ENCODE assay signal across 17 cellular contexts in the genomic region with DNA sequence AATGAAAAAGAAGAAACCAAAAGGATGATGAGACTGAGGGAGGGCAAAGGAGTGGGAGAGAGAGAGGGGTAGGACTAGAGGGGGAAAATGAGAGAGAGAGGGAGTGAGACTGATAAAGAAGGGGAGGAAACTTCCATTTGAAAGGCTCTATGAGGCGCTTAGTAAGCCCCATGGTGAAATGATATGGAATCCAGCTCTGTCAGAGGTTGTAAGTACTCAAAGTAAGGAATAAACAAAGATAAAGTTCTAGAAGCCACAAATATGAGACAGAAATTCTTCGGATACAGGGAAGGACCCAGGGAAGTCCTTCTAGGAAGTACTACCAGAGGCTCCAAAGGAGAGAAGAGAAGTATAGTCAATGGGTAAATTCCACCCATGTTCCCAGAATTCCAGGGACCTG. TPM values are rescaled to one million over a fixed set of nuclear protein-coding genes. Genes with fewer than 3 reads are reported as not detected.
A peak's percentile ranks its signal among the peaks of the same experiment; 100 is the strongest.
DNase-seq lines count a peak whose midpoint lies in the region; ATAC-seq and TF ChIP-seq lines count a peak whose summit lies in the region.
"Had no signal": no experiment of that assay in that cellular context is flagged by ENCODE, and none has a peak within 500 bp of the region (broad histone marks: within the 10 kb centered on the region; RNA-seq: fewer than 3 reads in every experiment).

No MANE protein-coding gene starts in this region.

- H3K9ac ChIP-seq in fibroblast of lung (ENCODE audit: insufficient read depth, low read length), result no peak overlapping the region
- no peak overlapping the region for H3K9ac ChIP-seq in mesenchymal stem cell (ENCODE audit: low read length)

- H3K4ac ChIP-seq in mesenchymal stem cell (ENCODE audit: low read depth in 1 of 2, low read length in 2 of 2), result no peak overlapping the region

- no peak for ATAC-seq in GM21576 (IDR thresholded peaks at IDR 0.05; ENCODE audit: unreplicated experiment)
- no peak for ATAC-seq in left cardiac atrium

- H3K4me3 Mint-ChIP-seq in type B pancreatic cell, result no peak overlapping the region
- H3K4me3 Mint-ChIP-seq: B cell; CD4-positive, alpha-beta T cell; H9 had no signal

- H3K4me3 ChIP-seq in AG10803 (ENCODE audit: low read length), result no peak overlapping the region
- H3K4me3 ChIP-seq in fibroblast of lung (replicated peaks in 1 of 4; ENCODE audit: control extremely low read depth in 1 of 4, insufficient read depth in 1 of 4, low read depth in 3 of 4, low read length in 4 of 4), result no peak overlapping the region
- H3K4me3 ChIP-seq in mesenchymal stem cell (ENCODE audit: insufficient read depth in 1 of 2, low read depth in 1 of 2, low read length in 2 of 2), result no peak overlapping the region

- H3K9me3 ChIP-seq in fibroblast of lung (ENCODE audit: control insufficient read depth, insufficient read depth, low read depth, low read length) (no peaks in the 10 kb centered on the region), mesenchymal stem cell (ENCODE audit: control insufficient read depth, low read length) (no peaks in the 10 kb centered on the region)

- no peak overlapping the region for H2AFZ ChIP-seq in fibroblast of lung (ENCODE audit: low read length)
- no peak overlapping the region for H2AFZ ChIP-seq in mesenchymal stem cell (ENCODE audit: low read depth, low read length)

- peak; percentile 9 for DNase-seq in AG10803 (ENCODE audit: low read depth)
- peak; percentile 69 for DNase-seq in NCI-H226
- peak; percentile 20 to 36 for DNase-seq in fibroblast of lung (ENCODE audit: low read depth in 2 of 2)
- DNase-seq in mesenchymal stem cell, result peak; percentile 45
- DNase-seq in left cardiac atrium, result no peak
- DNase-seq in type B pancreatic cell (ENCODE audit: extremely low spot score, unreplicated experiment), result no peak
- no peak for DNase-seq in DMS153 treated with DMSO at 0.1 percent for 48 hours (lab: John Stamatoyannopoulos, UW; ENCODE audit: unreplicated experiment)
- DNase-seq: 8988T; C1 segment of cervical spinal cord; Calu3; CD4-positive, alpha-beta T cell; DMS153; DND-41; GOT3; H9 had no signal

- H4K20me1 ChIP-seq in fibroblast of lung (ENCODE audit: control insufficient read depth, extremely low read depth, insufficient read depth, low read length), result no peaks in the 10 kb centered on the region

- WGBS in mesenchymal stem cell, result 30% methylated on average over 2 of the region's 2 CpGs

- no peak overlapping the region for H3K14ac ChIP-seq in mesenchymal stem cell (ENCODE audit: low read length in 2 of 2)

- no peak overlapping the region for H3K27ac Mint-ChIP-seq in type B pancreatic cell
- H3K27ac Mint-ChIP-seq: B cell; CD4-positive, alpha-beta T cell had no signal

- H4K8ac ChIP-seq in mesenchymal stem cell (ENCODE audit: low read length), result no peak overlapping the region

- H2BK12ac ChIP-seq in mesenchymal stem cell (ENCODE audit: low read length in 2 of 2), result no peak overlapping the region

- no peak overlapping the region for H3K18ac ChIP-seq in mesenchymal stem cell (ENCODE audit: low read depth in 1 of 2, low read length in 2 of 2)

- TF ChIP-seq CTCF in AG10803 (conservative IDR thresholded peaks at IDR 0.05; ENCODE audit: low read length) (no peak), fibroblast of lung (conservative IDR thresholded peaks at IDR 0.05 in 1 of 2, IDR thresholded peaks at IDR 0.05 in 1 of 2; ENCODE audit: low read depth in 1 of 2, low read length in 2 of 2) (no peak), type B pancreatic cell (conservative IDR thresholded peaks at IDR 0.05) (no peak)

- H3K36me3 ChIP-seq in fibroblast of lung (ENCODE audit: control insufficient read depth, insufficient read depth, low read length) (no peaks in the 10 kb centered on the region), mesenchymal stem cell (ENCODE audit: control insufficient read depth in 1 of 2, insufficient read depth in 2 of 2, low read depth in 1 of 2, low read length in 2 of 2) (no peaks in the 10 kb centered on the region)

- peaks cover 3% of the 10 kb centered on the region for H3K27me3 Mint-ChIP-seq in type B pancreatic cell

- H2BK15ac ChIP-seq in mesenchymal stem cell (ENCODE audit: low read depth, poor library complexity, severe bottlenecking), result no peak overlapping the region

- intact Hi-C loops in left cardiac atrium (cut with DNase I), result no loop called here

- no peak overlapping the region for H4K91ac ChIP-seq in mesenchymal stem cell (ENCODE audit: low read length)

- no peak overlapping the region for H2AK5ac ChIP-seq in mesenchymal stem cell (ENCODE audit: low read length, severe bottlenecking)

- H3K4me1 ChIP-seq in fibroblast of lung (ENCODE audit: control insufficient read depth, extremely low read depth, insufficient read depth, low read length) (no peaks in the 10 kb centered on the region), mesenchymal stem cell (ENCODE audit: control insufficient read depth, insufficient read depth, low read depth, low read length) (no peaks in the 10 kb centered on the region)

- H2BK5ac ChIP-seq in mesenchymal stem cell (ENCODE audit: low read depth, low read length, poor library complexity, severe bottlenecking), result no peak overlapping the region

- no peaks in the 10 kb centered on the region for H3K9me3 Mint-ChIP-seq in type B pancreatic cell
- H3K9me3 Mint-ChIP-seq: CD4-positive, alpha-beta T cell; H9 had no signal

- no peak overlapping the region for H3K27ac ChIP-seq in fibroblast of lung (ENCODE audit: insufficient read depth, low read length)
- no peak overlapping the region for H3K27ac ChIP-seq in mesenchymal stem cell (ENCODE audit: low read length, poor library complexity, severe bottlenecking)

- no peak overlapping the region for H3K23ac ChIP-seq in mesenchymal stem cell (ENCODE audit: low read length in 2 of 2)

- H3K79me2 ChIP-seq in fibroblast of lung (ENCODE audit: control insufficient read depth, insufficient read depth, low read length), result no peaks in the 10 kb centered on the region

- no peak overlapping the region for H2BK120ac ChIP-seq in mesenchymal stem cell (ENCODE audit: low read depth, low read length)

- H3K36me3 Mint-ChIP-seq in type B pancreatic cell, result no peaks in the 10 kb centered on the region

- peaks cover 12% of the 10 kb centered on the region for H3K4me1 Mint-ChIP-seq in type B pancreatic cell (ENCODE audit: unreplicated experiment)

- H3K79me1 ChIP-seq in mesenchymal stem cell (replicated peaks; ENCODE audit: low read length, poor library complexity, severe bottlenecking), result no peaks in the 10 kb centered on the region

- no peak overlapping the region for H3K4me2 ChIP-seq in fibroblast of lung (ENCODE audit: extremely low read depth, insufficient read depth, low read length)
- no peak overlapping the region for H3K4me2 ChIP-seq in mesenchymal stem cell (ENCODE audit: low read length, poor library complexity, severe bottlenecking)

- H3K27me3 ChIP-seq in fibroblast of lung (ENCODE audit: control insufficient read depth, insufficient read depth, low read length) (no peaks in the 10 kb centered on the region), mesenchymal stem cell (ENCODE audit: control insufficient read depth in 1 of 2, insufficient read depth in 1 of 2, low read length in 2 of 2) (peaks cover 0 to 7% of the 10 kb centered on the region in 2 experiments)

RNA-seq across cellular contexts. Expression of a gene that starts 21.7 kb away (rescaled TPM):
- total RNA-seq in fibroblast of lung, result 16.4 and 26.3 TPM in 2 replicates
- 11.0 and 11.9 TPM in 2 replicates for polyA plus RNA-seq in fibroblast of lung
- 8.9 and 10.3 TPM in 2 replicates for polyA plus RNA-seq in fibroblast of lung (2012)
- 8.5 and 11.4 TPM in 2 replicates for polyA minus RNA-seq in fibroblast of lung (ENCODE audit: low replicate concordance)
- polyA plus RNA-seq in mesenchymal stem cell (2013, experiment 1 of 2), result 1.9 TPM
- 2.2 TPM for polyA plus RNA-seq in mesenchymal stem cell (2013, experiment 2 of 2)
- 100 to 1,000 TPM in 1 of 2 donors, 10 to 100 TPM in 1; 95.8 to 106 TPM for total RNA-seq in left cardiac atrium
- total RNA-seq in type B pancreatic cell (ENCODE audit: low replicate concordance), result 21.6 and 38.1 TPM in 2 replicates
- total RNA-seq: B cell had no signal

Comparison
In these comparisons a context has a peak if more than half of its experiments do, and no peak if none do; other contexts are left out.
1. DNase-seq: peak in AG10803 (single experiment), NCI-H226 (single experiment), fibroblast of lung (2 of 2) and mesenchymal stem cell (single experiment); none in left cardiac atrium (single experiment), type B pancreatic cell (single experiment) and DMS153 treated with DMSO at 0.1 percent for 48 hours (single experiment).